11 cellular contexts compared by ENCODE assay signal in the genomic region with DNA sequence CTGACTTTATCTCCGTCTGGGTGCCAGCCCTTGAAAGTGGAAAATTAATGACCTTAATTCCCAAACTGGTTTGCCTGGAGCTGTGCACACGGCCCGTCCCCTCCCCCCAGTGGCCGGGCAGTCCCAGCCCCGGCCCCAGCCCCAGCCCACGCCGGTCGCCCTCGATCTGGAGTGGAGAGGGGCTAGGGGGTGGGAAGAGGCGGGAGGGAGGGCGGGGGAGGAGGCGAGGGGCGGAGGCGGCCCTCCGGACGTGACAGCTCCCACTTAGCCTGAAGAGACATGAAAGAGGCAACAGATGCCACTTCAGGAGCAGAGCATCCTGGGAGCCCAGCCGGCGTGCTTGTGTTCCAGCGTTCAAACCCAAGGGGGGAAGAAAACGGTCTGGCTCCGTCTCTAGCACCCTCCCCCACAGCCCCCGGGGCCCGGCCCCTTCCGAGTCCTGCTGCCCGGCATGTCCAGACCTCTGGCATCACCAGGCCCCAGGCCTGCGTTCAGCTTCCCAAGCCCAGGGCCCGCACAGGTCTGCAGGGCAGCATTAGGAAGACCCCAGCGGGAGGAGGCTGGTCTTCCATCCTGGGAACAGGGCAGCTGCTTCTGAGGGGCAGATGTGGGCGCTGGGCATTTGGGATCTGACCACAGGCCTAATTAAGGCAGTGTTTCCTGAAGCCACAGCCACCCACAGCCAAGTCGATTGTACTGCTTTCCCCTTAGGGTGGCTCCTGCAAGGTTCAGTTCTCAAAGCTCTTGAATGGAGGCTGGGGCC. TPM values are rescaled to one million over a fixed set of nuclear protein-coding genes. Genes with fewer than 3 reads are reported as not detected.
A peak's percentile ranks its signal among the peaks of the same experiment; 100 is the strongest.
DNase-seq lines count a peak whose midpoint lies in the region; ATAC-seq, FAIRE-seq and TF ChIP-seq lines count a peak whose summit lies in the region.
"Had no signal": no experiment of that assay in that cellular context is flagged by ENCODE, and none has a peak within 500 bp of the region (broad histone marks: within the 10 kb centered on the region; RNA-seq: fewer than 3 reads in every experiment).

No MANE protein-coding gene starts in this region.

- H3K79me2 ChIP-seq in K562 (ENCODE audit: control insufficient read depth, insufficient read depth, low read length) = no peaks in the 10 kb centered on the region

- FAIRE-seq in K562 (lab: Jason Lieb, UNC) = no peak

- POLR2A ChIA-PET in K562 (lab: Yijun Ruan, JAX) = interaction anchor here (0.6 kb wide), 1 partner anchor 18 kb away, joined by 3 read pairs; no protein-coding TSS in a partner anchor
- POLR2A ChIA-PET in RWPE1 (lab: Yijun Ruan, JAX; ENCODE audit: low non-redundant PET) = interaction anchor here (0.5 kb wide), 1 partner anchor 714 kb away, joined by 5 read pairs; no protein-coding TSS in a partner anchor

- H3K9ac ChIP-seq in BLaER1 (no peak overlapping the region), K562 (ENCODE audit: insufficient read depth in 1 of 2, low read depth in 2 of 2, low read length in 2 of 2) (no peak overlapping the region)

- no TSS peak for BruUV-seq in K562 (replicated peaks; lab: Mats Ljungman, UMichigan)

- no peak for TF ChIP-seq CTCF in K562 (IDR thresholded peaks at IDR 0.05 in 2 of 3, conservative IDR thresholded peaks at IDR 0.05 in 1 of 3; ENCODE audit: insufficient read depth in 2 of 3, low read depth in 1 of 3, low read length in 3 of 3)
- TF ChIP-seq CTCF in lung (IDR thresholded peaks at IDR 0.05; ENCODE audit: control extremely low read depth, extremely low read depth) = no peak
- no peak for TF ChIP-seq CTCF in RWPE1 (conservative IDR thresholded peaks at IDR 0.05; ENCODE audit: low read depth)

- no peaks in the 10 kb centered on the region for H4K20me1 ChIP-seq in BLaER1
- H4K20me1 ChIP-seq in K562 (replicated peaks; ENCODE audit: control insufficient read depth, insufficient read depth, low read length) = peaks cover 3% of the 10 kb centered on the region; the same call in 1 of the 2 replicates

- intact Hi-C loops in K562 (cut with micrococcal nuclease) = no loop called here

- no peak for TF ChIP-seq RAD21 in K562 (CRISPR knock-in tag; conservative IDR thresholded peaks at IDR 0.05 in 1 of 2, IDR thresholded peaks at IDR 0.05 in 1 of 2)

- peaks cover 4% of the 10 kb centered on the region; the same call in 1 of the 2 replicates for H3K4me1 ChIP-seq in BLaER1
- no peaks in the 10 kb centered on the region; a peak in 1 of 5 replicates for H3K4me1 ChIP-seq in K562 (replicated peaks in 1 of 2; ENCODE audit: control insufficient read depth in 2 of 2, insufficient read depth in 2 of 2, low read length in 2 of 2)
- peaks cover 1 to 5% of the 10 kb centered on the region in 2 donors for H3K4me1 ChIP-seq in lung (ENCODE audit: control insufficient read depth in 2 of 2, insufficient read depth in 2 of 2, low read length in 2 of 2)

- no peak overlapping the region for H3K4me3 ChIP-seq in BLaER1
- H3K4me3 ChIP-seq in K562 = no peak overlapping the region
- H3K4me3 ChIP-seq in lung = no peak overlapping the region

- peaks cover 17% of the 10 kb centered on the region; the same call in 1 of the 2 replicates for H3K27me3 ChIP-seq in BLaER1
- H3K27me3 ChIP-seq in K562 (ENCODE audit: control insufficient read depth in 2 of 2, insufficient read depth in 2 of 2, low read length in 2 of 2) = peaks cover 15 to 31% of the 10 kb centered on the region in 2 experiments
- H3K27me3 ChIP-seq in lung (ENCODE audit: control insufficient read depth, insufficient read depth) = no peaks in the 10 kb centered on the region

- H3K36me3 ChIP-seq in BLaER1 = no peaks in the 10 kb centered on the region
- H3K36me3 ChIP-seq in K562 (ENCODE audit: control insufficient read depth, insufficient read depth, low read length) = no peaks in the 10 kb centered on the region
- H3K36me3 ChIP-seq in lung (ENCODE audit: control insufficient read depth in 2 of 2, insufficient read depth in 2 of 2, low read length in 2 of 2) = no peaks in the 10 kb centered on the region

- no peak for TF ChIP-seq EP300 in K562 (IDR thresholded peaks at IDR 0.05; ENCODE audit: low read length)

- in situ Hi-C loops in K562 (cut with MboI) = no loop called here

- H3K9me3 ChIP-seq in BLaER1 = no peaks in the 10 kb centered on the region
- no peaks in the 10 kb centered on the region for H3K9me3 ChIP-seq in K562 (replicated peaks; ENCODE audit: control insufficient read depth, insufficient read depth, low read depth, low read length)
- peaks cover 0 to 3% of the 10 kb centered on the region in 2 donors for H3K9me3 ChIP-seq in lung (ENCODE audit: control insufficient read depth in 2 of 2, insufficient read depth in 1 of 2, low read length in 1 of 2)

- H3K4me2 ChIP-seq in BLaER1 = peak overlapping the region; percentile 17; the same call in 1 of the 2 replicates
- no peak overlapping the region for H3K4me2 ChIP-seq in K562 (ENCODE audit: insufficient read depth, low read length)

- DNase-seq in NCI-H128 (lab: John Stamatoyannopoulos, UW; ENCODE audit: unreplicated experiment) (peak; percentile 45), K562 (ENCODE audit: extremely low read depth in 1 of 4, low spot score in 3 of 4) (peak in 2 of 4 experiments; percentile 26 to 29), lung (ENCODE audit: low spot score) (no peak), RWPE1 (ENCODE audit: low spot score) (no peak), GF-D8 (lab: John Stamatoyannopoulos, UW) (no peak)
- no peak for DNase-seq in stimulated activated CD4-positive, alpha-beta T cell treated with anti-CD3 and anti-CD28 coated beads, Interleukin-4, amount 100 ng/mL, for 24 hours
- DNase-seq in activated CD4-positive, alpha-beta T cell treated with anti-CD3 and anti-CD28 coated beads, Interleukin-2, amount 50 U/mL, for 4 hours = no peak
- DNase-seq: PC-3 had no signal

- 0% methylated on average over 9 of the region's 30 CpGs for WGBS in K562 (ENCODE audit: insufficient coverage, low coverage, missing lambda C conversion rate)
- WGBS in lung, 2 donors = 11 to 15% methylated on average over 29 to 30 of the region's 30 CpGs

- H2AFZ ChIP-seq in K562 (ENCODE audit: low read depth, low read length) = no peak overlapping the region

- CTCF ChIA-PET in K562 (lab: Yijun Ruan, JAX; ENCODE audit: low intra/inter-chr PET ratio) = no interaction called here
- CTCF ChIA-PET in RWPE1 (lab: Yijun Ruan, JAX) = interaction anchor here (0.5 kb wide), 1 partner anchor 628 kb away, joined by 4 read pairs; no protein-coding TSS in a partner anchor

- TF ChIP-seq POLR2A in K562 (conservative IDR thresholded peaks at IDR 0.05) = no peak

- no peaks in the 10 kb centered on the region for H3K9me1 ChIP-seq in K562 (ENCODE audit: control insufficient read depth, insufficient read depth, low read length)

- ATAC-seq in K562 (no peak; the same call in 2 of the 3 replicates), lung (ENCODE audit: insufficient read depth, low FRiP score) (peak; percentile 61)
- ATAC-seq: CD8-positive, alpha-beta T cell; PC-3 had no signal

- H3K27ac ChIP-seq in BLaER1 (no peak overlapping the region), K562 (ENCODE audit: extremely low read depth, low read depth, low read length) (no peak overlapping the region), lung (ENCODE audit: low read depth in 1 of 2, low read length in 1 of 2) (no peak overlapping the region), RWPE1 (no peak overlapping the region)

TF ChIP-seq in K562, 482 proteins besides CTCF, POLR2A, EP300 and RAD21 (continues in another document):
- TF ChIP-seq, protein P1, sequence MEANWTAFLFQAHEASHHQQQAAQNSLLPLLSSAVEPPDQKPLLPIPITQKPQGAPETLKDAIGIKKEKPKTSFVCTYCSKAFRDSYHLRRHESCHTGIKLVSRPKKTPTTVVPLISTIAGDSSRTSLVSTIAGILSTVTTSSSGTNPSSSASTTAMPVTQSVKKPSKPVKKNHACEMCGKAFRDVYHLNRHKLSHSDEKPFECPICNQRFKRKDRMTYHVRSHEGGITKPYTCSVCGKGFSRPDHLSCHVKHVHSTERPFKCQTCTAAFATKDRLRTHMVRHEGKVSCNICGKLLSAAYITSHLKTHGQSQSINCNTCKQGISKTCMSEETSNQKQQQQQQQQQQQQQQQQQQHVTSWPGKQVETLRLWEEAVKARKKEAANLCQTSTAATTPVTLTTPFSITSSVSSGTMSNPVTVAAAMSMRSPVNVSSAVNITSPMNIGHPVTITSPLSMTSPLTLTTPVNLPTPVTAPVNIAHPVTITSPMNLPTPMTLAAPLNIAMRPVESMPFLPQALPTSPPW (CRISPR knock-in tag; IDR thresholded peaks at IDR 0.05) = peak; percentile 32; the same call in 1 of the 2 replicates
- no peak for TF ChIP-seq STAT5B (CRISPR knock-in tag; IDR thresholded peaks at IDR 0.05)
- TF ChIP-seq RBM14 (IDR thresholded peaks at IDR 0.05; ENCODE audit: borderline replicate concordance, insufficient read depth, low read depth, low read length) = no peak

RNA-seq across cellular contexts. Expression of a gene that starts 20.0 kb away (rescaled TPM):
- total RNA-seq in K562 (2011; cell fraction: chromatin; rRNA removed; ENCODE audit: low replicate concordance) = not detected in 2 replicates
- total RNA-seq in K562 (2011; cell fraction: nucleolus; rRNA removed) = not detected in 2 replicates
- total RNA-seq in K562 (2011; cell fraction: nucleoplasm; rRNA removed) = not detected in 2 replicates
- total RNA-seq in K562 (2014; rRNA removed) = not detected in 2 replicates
- total RNA-seq in K562 (2014; rRNA removed; fragmentation: Illumina TruSeq; extraction: Trizol) = not detected in 2 replicates
- not detected in 2 replicates for total RNA-seq in K562 (2015; rRNA removed; fragmentation: Illumina TruSeq; extraction: Trizol)
- not detected in 2 replicates for total RNA-seq in K562 (2021)
- polyA plus RNA-seq in K562 (2011; rRNA removed) = not detected in 2 replicates
- polyA plus RNA-seq in K562 (2011; cell fraction: cytosol; rRNA removed) = not detected in 2 replicates
- not detected in 2 replicates for polyA plus RNA-seq in K562 (2011; cell fraction: nucleus; rRNA removed)
- not detected in 2 replicates for polyA plus RNA-seq in K562 (2012)
- not detected in 2 replicates for polyA plus RNA-seq in K562 (2014; fragmentation: Illumina TruSeq; extraction: Trizol)
- not detected for polyA plus RNA-seq in K562 (2014; fragmentation: Nextera tagmentation; extraction: Ambion mirVana)
- polyA plus RNA-seq in K562 (2014; rRNA removed) = not detected in 2 replicates
- not detected in 2 replicates for polyA minus RNA-seq in K562 (2011; rRNA and poly(A)+ RNA removed)
- polyA minus RNA-seq in K562 (2011; cell fraction: cytosol; rRNA and poly(A)+ RNA removed) = not detected in 2 replicates
- not detected in 2 replicates for polyA minus RNA-seq in K562 (2011; cell fraction: nucleus; rRNA and poly(A)+ RNA removed)
- total RNA-seq in lung = under 1 TPM; 0.26 to 0.34 TPM
- polyA plus RNA-seq in lung = not detected
- total RNA-seq: CD8-positive, alpha-beta T cell; epithelial cell of proximal tubule had no signal
